ENCODE assay signal across 26 cellular contexts in genomic region chr6:115159733-115160132, GRCh38.
"Had no signal": no experiment of that assay in that cellular context is flagged by ENCODE, and none has a peak within 500 bp of the region (broad histone marks: within the 10 kb centered on the region; RNA-seq: fewer than 3 reads in every experiment).

No MANE protein-coding gene starts in this region.

- FAIRE-seq: endometrium, islet of Langerhans, keratinocyte had no signal

- H3K4me3 ChIP-seq: colonic mucosa, esophagus squamous epithelium, gastrocnemius medialis, heart right ventricle, left lung, lower lobe of right lung, mucosa of descending colon had no signal

- H3K27me3 ChIP-seq: colonic mucosa, esophagus squamous epithelium, gastrocnemius medialis, heart right ventricle, left lung had no signal

- H3K4me1 ChIP-seq: colonic mucosa, esophagus squamous epithelium, gastrocnemius medialis, heart right ventricle, left lung, lower lobe of right lung had no signal

- H3K27ac ChIP-seq: colonic mucosa, epithelial cell of prostate, esophagus squamous epithelium, gastrocnemius medialis, heart right ventricle, left lung, lower lobe of right lung had no signal

- H3K36me3 ChIP-seq: colonic mucosa, esophagus squamous epithelium, gastrocnemius medialis, heart right ventricle, left lung, lower lobe of right lung had no signal

- DNase-seq: colonic mucosa; cortex of kidney; effector CD8-positive, alpha-beta T cell; effector memory CD8-positive, alpha-beta T cell; endodermal cell; erythroblast; esophagus squamous epithelium; foreskin fibroblast; foreskin melanocyte; gastrocnemius medialis; glutamatergic neuron; head of caudate nucleus; heart right ventricle; hippocampal formation; left cardiac atrium; left lung; left ventricle myocardium superior; lower lobe of right lung; mesenchymal stem cell; mucosa of descending colon; naive B cell had no signal

- H3K9me3 ChIP-seq: colonic mucosa, esophagus squamous epithelium, gastrocnemius medialis, lower lobe of right lung had no signal

- ATAC-seq: effector memory CD8-positive, alpha-beta T cell; esophagus mucosa; gastrocnemius medialis; heart right ventricle; left cardiac atrium; left lung; left ventricle myocardium superior; lower lobe of right lung; mucosa of descending colon had no signal
